8 cellular contexts compared by ENCODE assay signal in genomic region chr3:153163349-153164008, GRCh38. TPM values are rescaled to one million over a fixed set of nuclear protein-coding genes. Genes with fewer than 3 reads are reported as not detected.
DNase-seq lines count a peak whose midpoint lies in the region; ATAC-seq and TF ChIP-seq lines count a peak whose summit lies in the region.

No MANE protein-coding gene starts in this region.

- peak overlapping the region; percentile 5 for H2AFZ ChIP-seq in IMR-90 (replicated peaks; ENCODE audit: low read length, poor library complexity)

- no peak for TF ChIP-seq RAD21 in IMR-90 (IDR thresholded peaks at IDR 0.05; ENCODE audit: low read length)

- H3K36me3 ChIP-seq in IMR-90 (ENCODE audit: control insufficient read depth, insufficient read depth, low read length) (no peaks in the 10 kb centered on the region), adipocyte (ENCODE audit: control insufficient read depth, insufficient read depth, low read length, severe bottlenecking) (peaks cover 5% of the 10 kb centered on the region), stomach smooth muscle (ENCODE audit: control insufficient read depth in 2 of 2, insufficient read depth in 2 of 2, low read length in 2 of 2) (no peaks in the 10 kb centered on the region)

- H3K4ac ChIP-seq in IMR-90 (ENCODE audit: low read depth, low read length): peak overlapping the region; percentile 50

- no peak overlapping the region for H4K5ac ChIP-seq in IMR-90 (ENCODE audit: low read depth, low read length)

- H3K27ac Mint-ChIP-seq in immature natural killer cell: peak overlapping the region; percentile 89 to 99 (median 90)

- H2BK20ac ChIP-seq in IMR-90 (ENCODE audit: low read depth, low read length): 0 out of 2 replicates have a peak overlapping the region, but pooled peaks have one; percentile 28

- H4K91ac ChIP-seq in IMR-90 (ENCODE audit: insufficient read depth, low read depth, low read length): peak overlapping the region; percentile 54; the same call in 1 of the 2 replicates

- H3K9me1 ChIP-seq in IMR-90 (ENCODE audit: insufficient read depth, low read length): peaks cover 5% of the 10 kb centered on the region; the same call in 1 of the 2 replicates

- WGBS in IMR-90 (ENCODE audit: extremely low coverage in 2 of 2, insufficient read length in 1 of 2), 2 experiments: 0% methylated on average over 2 of the region's 17 CpGs; no CpG with 5 or more reads in 1 of the 2 experiments

- H3K56ac ChIP-seq in IMR-90 (ENCODE audit: extremely low read depth, insufficient read depth, low read length): peak overlapping the region; percentile 82

- intact Hi-C loops in IMR-90 (cut with micrococcal nuclease): loop anchor here (1.0 to 10.0 kb wide), 5 partner anchors 83 to 606 kb away; no protein-coding TSS in a partner anchor

- H3K23ac ChIP-seq in IMR-90 (ENCODE audit: low read depth, low read length): peak overlapping the region; percentile 92

- H3K4me1 ChIP-seq in IMR-90 (ENCODE audit: control insufficient read depth, insufficient read depth, low read length): peaks cover 4% of the 10 kb centered on the region; the same call in 1 of the 2 replicates
- peaks cover 32% of the 10 kb centered on the region for H3K4me1 ChIP-seq in adipocyte (ENCODE audit: control insufficient read depth, insufficient read depth, low read length)
- peaks cover 14% of the 10 kb centered on the region for H3K4me1 ChIP-seq in stomach smooth muscle (ENCODE audit: control insufficient read depth, insufficient read depth, low read length)

- no TSS peak for BruUV-seq in IMR-90 (replicated peaks; lab: Mats Ljungman, UMichigan)

- DNase-seq in CD1c-positive myeloid dendritic cell (ENCODE audit: extremely low spot score) (peak; percentile 27), IMR-90 (peak; percentile 29), adipocyte (ENCODE audit: low read depth) (peak; percentile 62), immature natural killer cell (no peak), DMS79 treated with DMSO at 0.1 percent for 48 hours (lab: John Stamatoyannopoulos, UW) (no peak), NCI-H146 (lab: John Stamatoyannopoulos, UW) (no peak)

- H3K27me3 ChIP-seq in IMR-90 (ENCODE audit: control insufficient read depth, insufficient read depth, low read length): no peaks in the 10 kb centered on the region
- H3K27me3 ChIP-seq in adipocyte (replicated peaks; ENCODE audit: control insufficient read depth, insufficient read depth, low read length): no peaks in the 10 kb centered on the region
- H3K27me3 ChIP-seq in stomach smooth muscle (ENCODE audit: control insufficient read depth in 1 of 2, insufficient read depth in 2 of 2, low read length in 2 of 2): no peaks in the 10 kb centered on the region

- H3K4me2 ChIP-seq in IMR-90 (ENCODE audit: low read depth, low read length): peak overlapping the region; percentile 96

- peaks cover 0 to 6% (median 0%) of the 10 kb centered on the region in 3 donors for H3K36me3 Mint-ChIP-seq in immature natural killer cell

- ATAC-seq in IMR-90 (ENCODE audit: low read depth) (no peak), HG03342 (IDR thresholded peaks at IDR 0.05; ENCODE audit: unreplicated experiment) (no peak)

- H3K79me1 ChIP-seq in IMR-90 (ENCODE audit: low read depth in 1 of 2, low read length in 2 of 2): peaks cover 3 to 5% of the 10 kb centered on the region in 2 experiments; a peak in 3 of 4 replicates

- 0 out of 2 replicates have a peak overlapping the region, but pooled peaks have one; percentile 33 for H2BK120ac ChIP-seq in IMR-90 (ENCODE audit: low read depth, low read length)

- peak overlapping the region; percentile 20; the same call in 1 of the 2 replicates for H2AK5ac ChIP-seq in IMR-90 (ENCODE audit: low read depth, low read length)

- peak overlapping the region; percentile 90 for H3K9ac ChIP-seq in IMR-90 (ENCODE audit: low read depth, low read length)
- H3K9ac ChIP-seq in adipocyte (ENCODE audit: low read length): peak overlapping the region; percentile 94
- peak overlapping the region; percentile 81 to 83 for H3K9ac ChIP-seq in stomach smooth muscle (ENCODE audit: low read length in 2 of 2)

- H2AK9ac ChIP-seq in IMR-90 (replicated peaks; ENCODE audit: low read depth, low read length, poor library complexity): peak overlapping the region; percentile 10

- peaks cover 36% of the 10 kb centered on the region for H4K20me1 ChIP-seq in IMR-90 (ENCODE audit: insufficient read depth, low read length)

- TF ChIP-seq POLR2A in IMR-90 (IDR thresholded peaks at IDR 0.05; ENCODE audit: low read depth, low read length): no peak

- peaks cover 26 to 32% (median 29%) of the 10 kb centered on the region in 3 donors for H3K27me3 Mint-ChIP-seq in immature natural killer cell (ENCODE audit: low read depth in 3 of 3)

- peak overlapping the region in 1 of 2 experiments; percentile 44; a peak in 2 of 4 replicates for H4K8ac ChIP-seq in IMR-90 (ENCODE audit: low read depth in 2 of 2, low read length in 2 of 2)

- peaks cover 0 to 2% (median 0%) of the 10 kb centered on the region in 6 donors for H3K9me3 Mint-ChIP-seq in immature natural killer cell

- in situ Hi-C loops in IMR-90 (cut with MboI; ENCODE audit: low sequenced_read_pairs): loop anchor here (10.0 to 25.0 kb wide), 3 partner anchors 121 to 599 kb away; no protein-coding TSS in a partner anchor

- peak overlapping the region; percentile 89 for H3K27ac ChIP-seq in IMR-90 (ENCODE audit: insufficient read depth, low read length)
- peak overlapping the region; percentile 78 for H3K27ac ChIP-seq in stomach smooth muscle (ENCODE audit: low read length)

- H2BK5ac ChIP-seq in IMR-90 (ENCODE audit: low read depth, low read length, poor library complexity, severe bottlenecking): peak overlapping the region; percentile 79

- H3K4me3 ChIP-seq in IMR-90 (ENCODE audit: insufficient read depth, low read depth, low read length) (peak overlapping the region; percentile 97), adipocyte (ENCODE audit: low read length) (peak overlapping the region; percentile 97), stomach smooth muscle (ENCODE audit: low read length in 2 of 2) (peak overlapping the region; percentile 95)

- peak overlapping the region; percentile 81 to 100 (median 93) for H3K4me3 Mint-ChIP-seq in immature natural killer cell

- POLR2A ChIA-PET in IMR-90 (lab: Charles Lee; ENCODE audit: unreplicated experiment): interaction anchor here (0.7 kb wide), 1 partner anchor 9 kb away, joined by 7 read pairs; no protein-coding TSS in a partner anchor

- H3K18ac ChIP-seq in IMR-90 (ENCODE audit: low read depth, low read length): peak overlapping the region; percentile 42

- no peaks in the 10 kb centered on the region for H3K9me3 ChIP-seq in IMR-90 (ENCODE audit: control insufficient read depth, insufficient read depth, low read length)
- H3K9me3 ChIP-seq in adipocyte (ENCODE audit: control insufficient read depth, low read length): no peaks in the 10 kb centered on the region
- no peaks in the 10 kb centered on the region for H3K9me3 ChIP-seq in stomach smooth muscle (ENCODE audit: control insufficient read depth in 2 of 2, low read length in 2 of 2)

- peaks cover 58 to 67% of the 10 kb centered on the region in 2 donors for H3K4me1 Mint-ChIP-seq in immature natural killer cell

- dilution Hi-C loops in IMR-90 (cut with HindIII; ENCODE audit: low sequenced_read_pairs, unreplicated experiment): no loop called here

- CTCF ChIA-PET in IMR-90 (lab: Yijun Ruan, JAX): interaction anchor here (1.2 to 3.2 kb wide), 3 partner anchors 120 to 135 kb away, joined by 3 to 7 read pairs (median 3); no protein-coding TSS in a partner anchor

- H2BK15ac ChIP-seq in IMR-90 (ENCODE audit: low read depth, low read length): no peak overlapping the region

- H3K14ac ChIP-seq in IMR-90 (replicated peaks; ENCODE audit: low read depth, low read length): peak overlapping the region; percentile 81

- TF ChIP-seq CTCF in IMR-90 (conservative IDR thresholded peaks at IDR 0.05; ENCODE audit: low read depth, low read length): no peak

TF ChIP-seq in IMR-90, 13 proteins besides CTCF, POLR2A, EP300 and RAD21:
- TF ChIP-seq BHLHE40 (IDR thresholded peaks at IDR 0.05; ENCODE audit: low read depth, low read length) (no peak), CEBPB (IDR thresholded peaks at IDR 0.05; ENCODE audit: low read depth, low read length) (no peak), MXI1 (IDR thresholded peaks at IDR 0.05; ENCODE audit: borderline replicate concordance, low read depth, low read length) (no peak)

RNA-seq across cellular contexts. Expression of gene RAP2B, which starts 1.5 kb away (rescaled TPM):
- total RNA-seq in IMR-90 (2012; rRNA removed): 12.4 and 18.1 TPM in 2 replicates
- polyA plus RNA-seq in IMR-90 (2012; rRNA removed) (6.1 and 6.6 TPM in 2 replicates), immature natural killer cell (10 to 100 TPM; 15.9 to 29.8 (median 23.2) TPM)
- polyA plus RNA-seq in IMR-90 (2012; cell fraction: cytosol; rRNA removed): 6.3 and 6.4 TPM in 2 replicates
- polyA plus RNA-seq in IMR-90 (2012; cell fraction: nucleus; rRNA removed; ENCODE audit: low replicate concordance): 2.0 and 2.1 TPM in 2 replicates

Comparison
In these comparisons a context has a peak if more than half of its experiments do, and no peak if none do; other contexts are left out.
1. DNase-seq: peak in CD1c-positive myeloid dendritic cell (single experiment), IMR-90 (single experiment) and adipocyte (single experiment); none in immature natural killer cell (0 of 3), DMS79 treated with DMSO at 0.1 percent for 48 hours (single experiment) and NCI-H146 (single experiment).
2. Peak in every context shown above with its lines, with median percentiles within 50 percentile points of each other: H3K4me3 ChIP-seq and H3K9ac ChIP-seq.